ENCODE assay signal across 25 cellular contexts in the genomic region with DNA sequence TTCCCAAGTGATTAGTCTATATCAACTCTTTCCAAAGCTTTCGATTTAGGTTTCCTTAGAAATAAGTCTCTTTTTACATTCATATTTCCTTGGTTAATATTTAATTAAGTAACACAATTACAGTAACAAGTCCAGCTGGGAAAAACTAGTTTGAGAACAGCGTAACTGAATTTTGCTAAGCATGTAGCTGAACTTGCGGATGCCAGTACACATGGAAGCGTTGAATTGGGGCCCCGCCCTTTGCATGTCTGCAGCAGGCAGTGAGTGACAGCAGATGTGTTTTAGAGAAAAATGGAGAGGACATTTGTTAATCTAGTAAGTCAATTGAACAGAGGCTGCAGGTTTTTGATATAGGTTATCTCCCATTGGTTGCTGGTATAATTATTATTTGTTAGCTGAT.
"Had no signal": no experiment of that assay in that cellular context is flagged by ENCODE, and none has a peak within 500 bp of the region (broad histone marks: within the 10 kb centered on the region; RNA-seq: fewer than 3 reads in every experiment).

No MANE protein-coding gene starts in this region.

- H3K36me3 ChIP-seq: adrenal gland had no signal

- H3K27me3 ChIP-seq: adrenal gland, body of pancreas had no signal

- H3K4me3 ChIP-seq: adrenal gland, body of pancreas, PC-9 had no signal

- H3K4me2 ChIP-seq: PC-9 had no signal

- ATAC-seq: activated CD4-positive, alpha-beta T cell treated with anti-CD3 and anti-CD28 coated beads for 36 hours; activated CD8-positive, alpha-beta T cell treated with anti-CD3 and anti-CD28 coated beads for 36 hours; activated T-cell treated with anti-CD3 and anti-CD28 coated beads, Interleukin-2, amount 50 U/mL, for 72 hours; body of pancreas; T-cell had no signal

- H3K27ac ChIP-seq: adrenal gland, body of pancreas, PC-9, VCaP had no signal

- H3K9me3 ChIP-seq: adrenal gland, body of pancreas had no signal

- FAIRE-seq: bronchial epithelial cell had no signal

- H2AFZ ChIP-seq: PC-9 had no signal

- DNase-seq: activated CD4-positive, alpha-beta T cell treated with anti-CD3 and anti-CD28 coated beads for 36 hours; activated CD4-positive, CD25-positive, alpha-beta regulatory T cell; activated CD8-positive, alpha-beta memory T cell treated with anti-CD3 and anti-CD28 coated beads, Interleukin-2, amount 50 U/mL, for 4 hours; activated CD8-positive, alpha-beta T cell treated with anti-CD3 and anti-CD28 coated beads for 36 hours; activated gamma-delta T cell treated with Interleukin-2 at 50 U/mL for 16 hours; activated naive CD4-positive, alpha-beta T cell treated with anti-CD3 and anti-CD28 coated beads, Interleukin-2, amount 50 U/mL, for 16 hours; activated naive CD8-positive, alpha-beta T cell treated with anti-CD3 and anti-CD28 coated beads, Interleukin-2, amount 10 ng/mL, durations not matched to agents 7 days and 5 days; activated T-cell treated with anti-CD3 and anti-CD28 coated beads, Interleukin-2, amount 50 U/mL, for 72 hours; adrenal gland; anterior cingulate cortex; body of pancreas; central memory CD4-positive, alpha-beta T cell; Kasumi-1; NCI-H1048; NCI-H146; NCI-H1930; NCI-H2171; NCI-H226; NCI-H526; PC-9; SHP77 treated with DMSO at 0.1 percent for 48 hours; T-cell; T1000 had no signal
